Comparison of ENCODE assay signal across 8 cellular contexts in genomic region chr19:1173845-1174809, GRCh38. TPM values are rescaled to one million over a fixed set of nuclear protein-coding genes. Genes with fewer than 3 reads are reported as not detected.
DNase-seq lines count a peak whose midpoint lies in the region; ATAC-seq and TF ChIP-seq lines count a peak whose summit lies in the region.

TSS of gene SBNO2 (minus strand) at chr19:1174268. CDS start at chr19:1154276, 19,992 bp downstream.

- H3K4me3 Mint-ChIP-seq in neural crest cell, result peak within 1 kb of the TSS; percentile 84

- peak; percentile 68 for ATAC-seq in GM19452 (IDR thresholded peaks at IDR 0.05; ENCODE audit: unreplicated experiment)

- no peaks in the 10 kb centered on the region for H3K27me3 ChIP-seq in BE2C
- no peaks in the 10 kb centered on the region for H3K27me3 ChIP-seq in SJSA1 (replicated peaks)
- H3K27me3 ChIP-seq in stomach, result no peaks in the 10 kb centered on the region

- H3K27ac Mint-ChIP-seq in neural crest cell (ENCODE audit: unreplicated experiment), result peak within 1 kb of the TSS; percentile 83

- H3K36me3 Mint-ChIP-seq in neural crest cell (ENCODE audit: low read depth), result peaks cover 7% of the 10 kb centered on the region

- H3K36me3 ChIP-seq in BE2C (no peaks in the 10 kb centered on the region), SJSA1 (peaks cover 21% of the 10 kb centered on the region), stomach (peaks cover 0 to 6% (median 0%) of the 10 kb centered on the region in 4 donors)

- no peaks in the 10 kb centered on the region for H3K27me3 Mint-ChIP-seq in neural crest cell (ENCODE audit: low read depth)

- peak within 1 kb of the TSS; percentile 65 for H3K27ac ChIP-seq in SJSA1
- peak within 1 kb of the TSS; percentile 89 to 98 (median 97) for H3K27ac ChIP-seq in stomach

- H3K4me1 ChIP-seq in BE2C (peaks cover 10% of the 10 kb centered on the region), SJSA1 (replicated peaks) (peaks cover 62% of the 10 kb centered on the region), stomach (peaks cover 35 to 63% (median 48%) of the 10 kb centered on the region in 4 donors)

- whole genome bisulfite sequencing in stomach, 5 donors, result 13 to 46% (median 20%) methylated on average over 23 to 84 of the region's 84 CpGs

- no peak for TF ChIP-seq EP300 in stomach (IDR thresholded peaks at IDR 0.05)

- DNase-seq in BE2C (peak; percentile 93), LoVo (ENCODE audit: low spot score) (peak; percentile 89), SJSA1 (ENCODE audit: low read depth in 1 of 2, low spot score in 2 of 2) (peak; percentile 77 to 92), activated gamma-delta T cell treated with Interleukin-2 at 50 U/mL for 16 hours (peak; percentile 86), fibroblast of villous mesenchyme (ENCODE audit: low read depth) (peak; percentile 88), neural crest cell (ENCODE audit: low read depth, low spot score) (peak; percentile 98), stomach (peak; percentile 95)

- H3K4me1 Mint-ChIP-seq in neural crest cell, result peaks cover 30% of the 10 kb centered on the region

- TF ChIP-seq POLR2A in stomach (IDR thresholded peaks at IDR 0.05), result no peak

- H3K9me3 ChIP-seq in BE2C (no peaks in the 10 kb centered on the region), SJSA1 (replicated peaks) (0 out of 2 replicates have a peak, but pooled peaks cover 6% of the 10 kb centered on the region), stomach (no peaks in the 10 kb centered on the region)

- H3K4me3 ChIP-seq in BE2C (ENCODE audit: low read depth, low read length), result peak within 1 kb of the TSS; percentile 83
- peak within 1 kb of the TSS; percentile 53 for H3K4me3 ChIP-seq in SJSA1
- peak within 1 kb of the TSS; percentile 89 for H3K4me3 ChIP-seq in fibroblast of villous mesenchyme (ENCODE audit: low read depth, low read length)
- H3K4me3 ChIP-seq in stomach, result peak within 1 kb of the TSS; percentile 69 to 99 (median 83)

- intact Hi-C loops in stomach (cut with DNase I; ENCODE audit: low total_unique reads), result no loop called here

- TF ChIP-seq CTCF in BE2C (IDR thresholded peaks at IDR 0.05; ENCODE audit: low read depth, low read length) (no peak), fibroblast of villous mesenchyme (IDR thresholded peaks at IDR 0.05; ENCODE audit: insufficient read depth, low read depth, low read length) (no peak), neural crest cell (conservative IDR thresholded peaks at IDR 0.05) (no peak), stomach (IDR thresholded peaks at IDR 0.05) (no peak)

- H3K9me3 Mint-ChIP-seq in neural crest cell, result no peaks in the 10 kb centered on the region

RNA-seq across cellular contexts. Expression of gene SBNO2, which starts in this region (rescaled TPM):
- 74.4 TPM for polyA plus RNA-seq in BE2C (2012; ENCODE audit: insufficient read depth, insufficient read length, low read depth)
- 24.8 and 26.2 TPM in 2 replicates for total RNA-seq in SJSA1 (2014; rRNA removed; shearing (Covaris generic))
- total RNA-seq in fibroblast of villous mesenchyme (69.5 and 69.9 TPM in 2 replicates), neural crest cell (28.0 and 32.5 TPM in 2 replicates), stomach (10 to 100 TPM; 19.3 to 74.7 (median 63.5) TPM)
- 10 to 100 TPM; 16.3 to 36.1 (median 23.6) TPM for polyA plus RNA-seq in stomach

Comparison
In these comparisons a context has a peak if more than half of its experiments do, and no peak if none do; other contexts are left out.
1. Peak in every context shown above with its lines: DNase-seq, ATAC-seq, H3K4me3 ChIP-seq and H3K27ac ChIP-seq.